ENCODE assay signal across 7 cellular contexts in the genomic region with DNA sequence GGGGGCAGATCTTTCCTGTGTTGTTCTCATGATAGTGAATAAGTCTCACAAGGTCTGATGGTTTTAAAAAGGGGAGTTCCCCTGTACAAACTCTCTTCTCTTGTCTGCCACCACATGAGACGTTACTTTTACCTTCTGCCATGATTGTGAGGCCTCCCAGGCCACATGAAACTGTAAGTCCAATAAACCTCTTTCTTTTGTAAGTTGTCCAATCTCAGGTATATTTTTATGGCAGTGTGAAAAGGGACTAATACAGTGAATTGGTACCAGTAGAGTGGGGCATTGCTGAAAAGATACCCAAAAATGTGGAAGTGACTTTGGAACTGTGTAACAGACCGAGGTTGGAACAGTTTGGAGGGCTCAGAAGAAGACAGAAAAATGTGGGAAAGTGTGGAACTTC. TPM values are rescaled to one million over a fixed set of nuclear protein-coding genes. Genes with fewer than 3 reads are reported as not detected.
DNase-seq lines count a peak whose midpoint lies in the region; ATAC-seq, FAIRE-seq and TF ChIP-seq lines count a peak whose summit lies in the region.
"Not testable (repeated sequence)": the region's sequence is repeated elsewhere in the genome, so short reads cannot be mapped to it uniquely, and the experiment has no call there.

No MANE protein-coding gene starts in this region.

- not testable (repeated sequence) for FAIRE-seq in K562 (lab: Jason Lieb, UNC)

- H3K36me3 Mint-ChIP-seq in H9 (ENCODE audit: insufficient read depth in 1 of 3, low read depth in 3 of 3) (peaks cover 0 to 19% (median 1%) of the 10 kb centered on the region in 3 experiments; a peak in 3 of 7 replicates), neural progenitor cell (peaks cover 14% of the 10 kb centered on the region)

- POLR2A ChIA-PET in K562 (lab: Yijun Ruan, JAX) = not testable (repeated sequence)

- TF ChIP-seq CTCF in H9 (conservative IDR thresholded peaks at IDR 0.05); VCaP (conservative IDR thresholded peaks at IDR 0.05); K562 (IDR thresholded peaks at IDR 0.05 in 2 of 3, conservative IDR thresholded peaks at IDR 0.05 in 1 of 3; ENCODE audit: insufficient read depth in 2 of 3, low read depth in 1 of 3, low read length in 3 of 3); epithelial cell of proximal tubule (conservative IDR thresholded peaks at IDR 0.05; ENCODE audit: low read depth, low read length); neural progenitor cell (IDR thresholded peaks at IDR 0.05); sigmoid colon (IDR thresholded peaks at IDR 0.05): not testable (repeated sequence)

- intact Hi-C loops in K562 (cut with micrococcal nuclease) (loop anchor here (5.0 kb wide), 1 partner anchor 687 kb away; no protein-coding TSS in a partner anchor), sigmoid colon (cut with DNase I) (loop anchor here (5.0 kb wide), 1 partner anchor 1032 kb away; a partner anchor contains a TSS)

- H4K8ac ChIP-seq in H9 (replicated peaks; ENCODE audit: insufficient read length, low read depth, low read length) = not testable (repeated sequence)

- H4K91ac ChIP-seq in H9 (ENCODE audit: insufficient read length, low read depth, low read length) = not testable (repeated sequence)

- H3K23me2 ChIP-seq in H9 (ENCODE audit: insufficient read length, low read depth, low read length, poor library complexity, severe bottlenecking) = not testable (repeated sequence)

- not testable (repeated sequence) for H2AFZ ChIP-seq in H9 (ENCODE audit: low read length); K562 (ENCODE audit: low read depth, low read length); neural progenitor cell (replicated peaks)

- H3K4me1 Mint-ChIP-seq in H9 = peaks cover 22 to 25% of the 10 kb centered on the region in 2 experiments
- H3K4me1 Mint-ChIP-seq in neural progenitor cell = peaks cover 38% of the 10 kb centered on the region

- H2BK120ac ChIP-seq in H9 (ENCODE audit: low read depth, low read length, poor library complexity, severe bottlenecking) = peak overlapping the region; percentile 26

- peaks cover 7 to 19% of the 10 kb centered on the region in 2 experiments; a peak in 4 of 5 replicates for H3K9me3 Mint-ChIP-seq in H9
- H3K9me3 Mint-ChIP-seq in neural progenitor cell = peaks cover 34% of the 10 kb centered on the region

- peaks cover 48% of the 10 kb centered on the region for H3F3A ChIP-seq in neural progenitor cell (ENCODE audit: low read depth)

- H3K14ac ChIP-seq in H9 (ENCODE audit: insufficient read depth, low read length) = not testable (repeated sequence)

- H3K4me1 ChIP-seq in H9 (ENCODE audit: insufficient read depth, low read length) = not testable (repeated sequence)
- peaks cover 3 to 16% of the 10 kb centered on the region in 2 experiments; a peak in 4 of 5 replicates for H3K4me1 ChIP-seq in K562 (replicated peaks in 1 of 2; ENCODE audit: control insufficient read depth in 2 of 2, insufficient read depth in 2 of 2, low read length in 2 of 2)
- H3K4me1 ChIP-seq in neural progenitor cell = peaks cover 30% of the 10 kb centered on the region
- peaks cover 0 to 31% (median 30%) of the 10 kb centered on the region in 4 donors for H3K4me1 ChIP-seq in sigmoid colon

- H2BK15ac ChIP-seq in H9 (ENCODE audit: low read depth, low read length) = not testable (repeated sequence)

- H4K5ac ChIP-seq in H9 (ENCODE audit: insufficient read length, low read depth, low read length) = not testable (repeated sequence)

- not testable (repeated sequence) for TF ChIP-seq POLR2A in K562 (conservative IDR thresholded peaks at IDR 0.05); sigmoid colon (IDR thresholded peaks at IDR 0.05)

- not testable (repeated sequence) for TF ChIP-seq EP300 in K562 (IDR thresholded peaks at IDR 0.05; ENCODE audit: low read length); sigmoid colon (IDR thresholded peaks at IDR 0.05)

- not testable (repeated sequence) for H3K79me2 ChIP-seq in H9 (ENCODE audit: insufficient read depth, low read length); K562 (ENCODE audit: control insufficient read depth, insufficient read depth, low read length); neural progenitor cell (ENCODE audit: low read depth)

- H3K4me3 ChIP-seq in K562; epithelial cell of proximal tubule (ENCODE audit: low read depth, low read length); neural progenitor cell; sigmoid colon: not testable (repeated sequence)

- not testable (repeated sequence) for H3K79me1 ChIP-seq in H9 (ENCODE audit: insufficient read depth, low read depth, low read length, poor library complexity, severe bottlenecking)

- H3K9ac ChIP-seq in H9 (ENCODE audit: extremely low read depth, insufficient read length, low read length); K562 (ENCODE audit: insufficient read depth in 1 of 2, low read depth in 2 of 2, low read length in 2 of 2); neural progenitor cell: not testable (repeated sequence)

- not testable (repeated sequence) for H3K27ac ChIP-seq in H9 (ENCODE audit: insufficient read length, low read depth, low read length); K562 (ENCODE audit: extremely low read depth, low read depth, low read length)
- H3K27ac ChIP-seq in VCaP = peak overlapping the region; percentile 93
- peak overlapping the region; percentile 94 for H3K27ac ChIP-seq in neural progenitor cell
- H3K27ac ChIP-seq in sigmoid colon = peak overlapping the region in 3 of 4 donors; percentile 95 to 98 (median 98)

- not testable (repeated sequence) for BruUV-seq in K562 (replicated peaks; lab: Mats Ljungman, UMichigan)

- not testable (repeated sequence) for H3K23ac ChIP-seq in H9 (ENCODE audit: insufficient read length, low read depth, low read length)

- not testable (repeated sequence) for H4K20me1 ChIP-seq in H9 (ENCODE audit: control insufficient read depth, insufficient read depth, insufficient read length); K562 (replicated peaks; ENCODE audit: control insufficient read depth, insufficient read depth, low read length); neural progenitor cell (ENCODE audit: low read depth)

- not testable (repeated sequence) for H3K9me3 ChIP-seq in H9 (ENCODE audit: control insufficient read depth, low read depth, low read length); K562 (replicated peaks; ENCODE audit: control insufficient read depth, insufficient read depth, low read depth, low read length); neural progenitor cell (ENCODE audit: low read depth); sigmoid colon

- DNase-seq in H9; K562 (ENCODE audit: extremely low read depth in 1 of 4, low spot score in 3 of 4); neural progenitor cell (ENCODE audit: low spot score); sigmoid colon: not testable (repeated sequence)
- DNase-seq in epithelial cell of proximal tubule (ENCODE audit: low read depth) = peak; percentile 35
- DNase-seq in kidney tubule cell (ENCODE audit: low spot score) = peak; percentile 35

- H3K27me3 ChIP-seq in H9 (ENCODE audit: insufficient read depth, low read length); K562 (ENCODE audit: control insufficient read depth in 2 of 2, insufficient read depth in 2 of 2, low read length in 2 of 2); neural progenitor cell; sigmoid colon: not testable (repeated sequence)

- not testable (repeated sequence) for H2AK5ac ChIP-seq in H9 (ENCODE audit: insufficient read length, low read length)

- H3K56ac ChIP-seq in H9 (ENCODE audit: insufficient read length, low read depth, low read length) = not testable (repeated sequence)

- in situ Hi-C loops in K562 (cut with MboI) = not testable (repeated sequence)

- no CpG with 5 or more reads among the region's 2 CpGs for WGBS in H9 (ENCODE audit: extremely low coverage, insufficient read length, low lambda C conversion rate)
- WGBS in K562 (ENCODE audit: insufficient coverage, low coverage, missing lambda C conversion rate) = 56% methylated on average over 2 of the region's 2 CpGs
- 81 to 93% methylated on average over 2 of the region's 2 CpGs for WGBS in sigmoid colon, 2 donors

- H3T11ph ChIP-seq in H9 (ENCODE audit: low read length) = not testable (repeated sequence)

- not testable (repeated sequence) for H3K4me3 Mint-ChIP-seq in H9, neural progenitor cell

- H3K27ac Mint-ChIP-seq in H9 = 0 out of 7 replicates have a peak overlapping the region, but pooled peaks of 1 of the 3 experiments have one; percentile 40
- H3K27ac Mint-ChIP-seq in neural progenitor cell = peak overlapping the region; percentile 96

- CTCF ChIA-PET in K562 (lab: Yijun Ruan, JAX; ENCODE audit: low intra/inter-chr PET ratio) = not testable (repeated sequence)

- H2BK5ac ChIP-seq in H9 (ENCODE audit: insufficient read length, low read length) = not testable (repeated sequence)

- H3K4ac ChIP-seq in H9 (ENCODE audit: low read depth, low read length) = not testable (repeated sequence)

- not testable (repeated sequence) for TF ChIP-seq RAD21 in K562 (CRISPR knock-in tag; conservative IDR thresholded peaks at IDR 0.05 in 1 of 2, IDR thresholded peaks at IDR 0.05 in 1 of 2)

- H3K4me2 ChIP-seq in H9 (ENCODE audit: insufficient read depth, insufficient read length, low read length); K562 (ENCODE audit: insufficient read depth, low read length): not testable (repeated sequence)
- H3K4me2 ChIP-seq in neural progenitor cell = peak overlapping the region; percentile 11

- not testable (repeated sequence) for H3K9me1 ChIP-seq in K562 (ENCODE audit: control insufficient read depth, insufficient read depth, low read length)

- not testable (repeated sequence) for H2BK12ac ChIP-seq in H9 (ENCODE audit: insufficient read length, low read depth, low read length)

- H3K18ac ChIP-seq in H9 (ENCODE audit: insufficient read length, low read depth, low read length) = not testable (repeated sequence)

- H3K36me3 ChIP-seq in K562 (ENCODE audit: control insufficient read depth, insufficient read depth, low read length); neural progenitor cell; sigmoid colon: not testable (repeated sequence)

- not testable (repeated sequence) for ATAC-seq in K562

- H3K27me3 Mint-ChIP-seq in H9 (ENCODE audit: low read depth); neural progenitor cell (ENCODE audit: insufficient read depth, low read depth): not testable (repeated sequence)

- not testable (repeated sequence) for H2BK20ac ChIP-seq in H9 (ENCODE audit: low read depth, low read length, poor library complexity, severe bottlenecking)

RNA-seq across cellular contexts. Expression of a gene that starts 4.3 kb away (rescaled TPM):
- 41.5 and 41.9 TPM in 2 replicates for total RNA-seq in H9 (2021)
- total RNA-seq in K562 (2011; cell fraction: chromatin; rRNA removed; ENCODE audit: low replicate concordance) = 17.3 and 73.8 TPM in 2 replicates
- total RNA-seq in K562 (2011; cell fraction: nucleolus; rRNA removed) = 9.3 and 12.9 TPM in 2 replicates
- total RNA-seq in K562 (2011; cell fraction: nucleoplasm; rRNA removed) = 29.8 and 44.4 TPM in 2 replicates
- 25.1 and 26.4 TPM in 2 replicates for total RNA-seq in K562 (2014; rRNA removed)
- total RNA-seq in K562 (2014; rRNA removed; fragmentation: Illumina TruSeq; extraction: Trizol) = 56.7 and 63.5 TPM in 2 replicates
- total RNA-seq in K562 (2015; rRNA removed; fragmentation: Illumina TruSeq; extraction: Trizol) = 48.8 and 52.1 TPM in 2 replicates
- 43.1 and 43.7 TPM in 2 replicates for total RNA-seq in K562 (2021)
- 69.6 and 82.1 TPM in 2 replicates for polyA plus RNA-seq in K562 (2011; rRNA removed)
- 16.4 and 39.3 TPM in 2 replicates for polyA plus RNA-seq in K562 (2011; cell fraction: cytosol; rRNA removed)
- 14.9 and 24.4 TPM in 2 replicates for polyA plus RNA-seq in K562 (2011; cell fraction: nucleus; rRNA removed)
- polyA plus RNA-seq in K562 (2012) = 44.5 and 46.7 TPM in 2 replicates
- 50.2 and 53.2 TPM in 2 replicates for polyA plus RNA-seq in K562 (2014; fragmentation: Illumina TruSeq; extraction: Trizol)
- 10 to 100 TPM; 31.2 to 50.1 TPM for polyA plus RNA-seq in K562 (2014; fragmentation: Nextera tagmentation; extraction: Ambion mirVana)
- polyA plus RNA-seq in K562 (2014; rRNA removed) = 33.9 TPM in 2 replicates
- polyA minus RNA-seq in K562 (2011; rRNA and poly(A)+ RNA removed) = 150 and 167 TPM in 2 replicates
- 39.3 and 47.3 TPM in 2 replicates for polyA minus RNA-seq in K562 (2011; cell fraction: cytosol; rRNA and poly(A)+ RNA removed)
- 21.4 and 44.0 TPM in 2 replicates for polyA minus RNA-seq in K562 (2011; cell fraction: nucleus; rRNA and poly(A)+ RNA removed)
- total RNA-seq in epithelial cell of proximal tubule = 24.7 and 42.3 TPM in 2 replicates
- 84.3 and 128 TPM in 2 replicates for total RNA-seq in neural progenitor cell (ENCODE audit: low replicate concordance)
- 100 to 1,000 TPM; 163 to 213 (median 171) TPM for total RNA-seq in sigmoid colon
- polyA plus RNA-seq in sigmoid colon = 10 to 100 TPM; 35.4 to 40.6 (median 39.0) TPM
